In genomic region chr10:110793128-110793812, GRCh38 we compare ENCODE assay signal across 14 cellular contexts.
A peak's percentile ranks its signal among the peaks of the same experiment; 100 is the strongest.
DNase-seq lines count a peak whose midpoint lies in the region; FAIRE-seq and TF ChIP-seq lines count a peak whose summit lies in the region.
"Had no signal": no experiment of that assay in that cellular context is flagged by ENCODE, and none has a peak within 500 bp of the region (broad histone marks: within the 10 kb centered on the region; RNA-seq: fewer than 3 reads in every experiment).

No MANE protein-coding gene starts in this region.

- H3K4me3 ChIP-seq in colonic mucosa = no peak overlapping the region

- intact Hi-C loops in colonic mucosa (cut with DNase I) = no loop called here

- TF ChIP-seq CTCF in colonic mucosa (IDR thresholded peaks at IDR 0.05) (no peak), D721Med (IDR thresholded peaks at IDR 0.05; ENCODE audit: insufficient read depth, missing control alignments) (no peak)

- no peak for FAIRE-seq in D721Med (lab: Jason Lieb, UNC)
- FAIRE-seq: astrocyte, HTR-8/SVneo had no signal

- DNase-seq in NCI-H1092 treated with DMSO at 0.1 percent for 48 hours (lab: John Stamatoyannopoulos, UW) (peak; percentile 77), caudate nucleus (lab: John Stamatoyannopoulos, UW) (peak in 21 of 61 donors; percentile 10 to 84 (median 27)), kidney tubule cell (ENCODE audit: low spot score) (peak; percentile 34), retina (peak; percentile 48), amniotic stem cell (lab: John Stamatoyannopoulos, UW) (no peak), colonic mucosa (no peak), D721Med (ENCODE audit: insufficient read length, low spot score) (no peak), substantia nigra (lab: John Stamatoyannopoulos, UW) (no peak)
- DNase-seq: EL; immature natural killer cell; NCI-H2227 treated with DMSO at 0.1 percent for 48 hours; stimulated activated CD4-positive, alpha-beta T cell treated with anti-CD3 and anti-CD28 coated beads, Interleukin-2, amount 100 ng/mL, for 48 hours had no signal

- no peaks in the 10 kb centered on the region for H3K36me3 ChIP-seq in colonic mucosa

- H3K27ac ChIP-seq in caudate nucleus (ENCODE audit: low read depth, low read length) (peak overlapping the region; percentile 78), colonic mucosa (no peak overlapping the region), substantia nigra (ENCODE audit: low read depth, low read length, poor library complexity, severe bottlenecking) (no peak overlapping the region)

- no peaks in the 10 kb centered on the region for H3K27me3 ChIP-seq in colonic mucosa

- no peak overlapping the region for H3K9ac ChIP-seq in colonic mucosa (ENCODE audit: low read depth in 2 of 2, low read length in 2 of 2)

- no peaks in the 10 kb centered on the region for H3K4me1 ChIP-seq in colonic mucosa

- no peaks in the 10 kb centered on the region for H3K9me3 ChIP-seq in colonic mucosa

Comparison
In these comparisons a context has a peak if more than half of its experiments do, and no peak if none do; other contexts are left out.
1. DNase-seq: peak in NCI-H1092 treated with DMSO at 0.1 percent for 48 hours (single experiment), kidney tubule cell (single experiment) and retina (single experiment); none in amniotic stem cell (single experiment), colonic mucosa (single experiment), D721Med (single experiment) and substantia nigra (0 of 49).